In the genomic region with DNA sequence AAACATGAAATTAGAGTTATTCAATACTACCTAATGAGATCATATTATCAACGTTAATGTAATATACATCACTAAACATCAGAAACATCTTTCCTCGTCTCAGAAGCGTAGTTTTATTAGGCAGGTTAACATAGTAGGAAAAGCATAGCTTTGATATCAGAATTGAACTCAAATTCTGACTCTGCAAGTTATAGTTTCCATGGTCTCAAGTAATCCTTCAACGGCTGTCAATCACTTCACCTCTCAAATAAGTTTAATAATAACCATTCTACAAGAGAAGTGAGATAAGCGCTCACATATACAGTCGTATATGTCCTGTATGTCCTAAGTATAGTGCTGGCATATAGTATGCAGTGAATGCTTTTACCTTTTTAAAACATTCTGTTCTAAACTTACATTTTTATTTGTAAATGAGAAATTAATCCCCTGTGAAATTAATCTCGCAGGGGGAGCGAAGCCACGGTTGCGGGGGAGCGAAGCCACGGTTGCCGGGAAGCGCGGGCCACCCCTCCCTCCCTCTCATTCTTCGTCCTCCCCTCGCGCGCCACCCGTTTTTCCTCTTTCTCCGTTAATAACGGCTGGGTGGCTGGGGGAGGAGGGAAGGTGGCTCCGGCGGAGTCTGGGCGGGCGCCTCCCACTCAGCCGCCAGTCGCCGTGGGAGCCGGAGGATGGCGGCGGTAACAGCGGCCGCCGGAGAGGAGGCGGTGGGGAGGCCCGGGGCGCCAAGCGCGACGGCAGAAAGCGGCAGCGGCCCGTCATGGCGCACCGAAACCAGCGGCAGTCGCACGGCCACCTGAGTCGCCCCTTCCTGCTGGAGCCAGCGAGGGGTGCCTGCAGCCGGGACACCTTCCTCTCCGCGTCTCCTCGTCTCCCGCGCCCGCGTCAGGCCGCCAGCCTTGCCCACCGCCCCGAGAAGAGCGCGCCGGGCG, we compare ENCODE assay signal across 8 cellular contexts.
DNase-seq lines count a peak whose midpoint lies in the region; ATAC-seq and TF ChIP-seq lines count a peak whose summit lies in the region.
"Not testable (repeated sequence)": the region's sequence is repeated elsewhere in the genome, so short reads cannot be mapped to it uniquely, and the experiment has no call there.

No MANE protein-coding gene starts in this region.

- DNase-seq in AG09309 (ENCODE audit: low read depth) = not testable (repeated sequence)
- DNase-seq in NCI-H2107 treated with DMSO at 0.1 percent for 48 hours (lab: John Stamatoyannopoulos, UW; ENCODE audit: unreplicated experiment) (peak; percentile 37), cardiac fibroblast (ENCODE audit: low read depth in 2 of 2) (peak; percentile 43 to 49), iPS-NIHi11 (ENCODE audit: low spot score) (peak; percentile 55), sciatic nerve (ENCODE audit: low spot score) (peak; percentile 60)

- TF ChIP-seq CTCF in AG09309 (IDR thresholded peaks at IDR 0.05; ENCODE audit: control insufficient read depth, insufficient read depth, low read depth, low read length, missing control alignments); WI38 (IDR thresholded peaks at IDR 0.05; ENCODE audit: low read depth, low read length); cardiac fibroblast (IDR thresholded peaks at IDR 0.05; ENCODE audit: low read depth, low read length): not testable (repeated sequence)

- ATAC-seq in GM19023 (IDR thresholded peaks at IDR 0.05; ENCODE audit: unreplicated experiment) (peak; percentile 58), HG03064 (IDR thresholded peaks at IDR 0.05; ENCODE audit: low read depth, unreplicated experiment) (peak; percentile 67), sciatic nerve (peak; percentile 88)

- intact Hi-C loops in sciatic nerve (cut with DNase I) = not testable (repeated sequence)

- H3K4me3 ChIP-seq in AG09309 (ENCODE audit: control insufficient read depth, low read depth, low read length) (peak overlapping the region; percentile 59), WI38 (ENCODE audit: low read depth, low read length) (peak overlapping the region; percentile 63), cardiac fibroblast (replicated peaks in 1 of 2; ENCODE audit: low read depth in 2 of 2, low read length in 2 of 2) (peak overlapping the region; percentile 56 to 76)
